Comparison of ENCODE assay signal across 30 cellular contexts in genomic region chr1:181260271-181260670, GRCh38.
"Had no signal": no experiment of that assay in that cellular context is flagged by ENCODE, and none has a peak within 500 bp of the region (broad histone marks: within the 10 kb centered on the region; RNA-seq: fewer than 3 reads in every experiment).

No MANE protein-coding gene starts in this region.

- H3K9me3 ChIP-seq: ovary, prostate gland, right atrium auricular region, right lobe of liver, suprapubic skin, testis, tibial artery, transverse colon, upper lobe of right lung, uterus had no signal

- H3K4me3 Mint-ChIP-seq: naive B cell; naive thymus-derived CD8-positive, alpha-beta T cell; natural killer cell treated with Interleukin-12 subunit alpha and Interleukin-12 subunit beta and Interleukin-15 and Interleukin-18, amount 100 ng/mL, for 72 hours; nephron progenitor cell; neural crest cell; stimulated activated effector memory CD8-positive, alpha-beta T cell treated with anti-CD3 and anti-CD28 coated beads, Interleukin-12 subunit alpha, Interleukin-12 subunit beta, amount 100 ng/mL, for 72 hours; stimulated activated naive B cell treated with anti-CD40 and anti-IgM and Interleukin-4, amounts not matched to agents 10 μg/mL and 1 μg/mL and 100 μg/mL, for 72 hours; stimulated activated naive CD8-positive, alpha-beta T cell treated with anti-CD3 and anti-CD28 coated beads, Interleukin-15, Interleukin-2, amounts not matched to agents 100 ng/mL and 50 ng/mL, for 24 hours; type B pancreatic cell had no signal

- H3K4me1 Mint-ChIP-seq: neural crest cell; stimulated activated effector memory CD8-positive, alpha-beta T cell treated with anti-CD3 and anti-CD28 coated beads, Interleukin-12 subunit alpha, Interleukin-12 subunit beta, amount 100 ng/mL, for 72 hours; stimulated activated naive B cell treated with anti-CD40 and anti-IgM and Interleukin-4, amounts not matched to agents 10 μg/mL and 1 μg/mL and 100 μg/mL, for 72 hours had no signal

- H3K27ac ChIP-seq: ovary, parathyroid adenoma, prostate gland, right atrium auricular region, right lobe of liver, sigmoid colon, suprapubic skin, testis, tibial artery, transverse colon, upper lobe of right lung, uterus had no signal

- H3K79me2 ChIP-seq: parathyroid adenoma had no signal

- H3K27me3 ChIP-seq: ovary, right atrium auricular region, right lobe of liver, sigmoid colon, testis, transverse colon, upper lobe of right lung, uterus had no signal

- DNase-seq: naive B cell; naive thymus-derived CD8-positive, alpha-beta T cell; nephron progenitor cell; occipital lobe; ovary; retina; right lobe of liver; sigmoid colon; small intestine; stimulated activated CD4-positive, alpha-beta T cell treated with anti-CD3 and anti-CD28 coated beads, Interleukin-15, amount 100 ng/mL, for 24 hours; stimulated activated CD4-positive, alpha-beta T cell treated with anti-CD3 and anti-CD28 coated beads, Interleukin-2, amount 100 ng/mL, for 24 hours; stimulated activated CD4-positive, alpha-beta T cell treated with anti-CD3 and anti-CD28 coated beads, Interleukin-2, amount 100 ng/mL, for 48 hours; stimulated activated CD4-positive, alpha-beta T cell treated with anti-CD3 and anti-CD28 coated beads, Interleukin-4, amount 100 ng/mL, for 24 hours; stimulated activated naive B cell treated with anti-CD40 and anti-IgM and Interleukin-4, amounts not matched to agents 10 μg/mL and 1 μg/mL and 100 μg/mL, for 72 hours; stimulated activated naive CD4-positive, alpha-beta T cell treated with Interleukin-2 at 50 U/mL for 16 hours; substantia nigra; testis; tibial artery; transverse colon; upper lobe of right lung; uterus had no signal

- H3K27ac Mint-ChIP-seq: natural killer cell treated with Interleukin-12 subunit alpha and Interleukin-12 subunit beta and Interleukin-15 and Interleukin-18, amount 100 ng/mL, for 72 hours; nephron progenitor cell; stimulated activated effector memory CD8-positive, alpha-beta T cell treated with anti-CD3 and anti-CD28 coated beads, Interleukin-12 subunit alpha, Interleukin-12 subunit beta, amount 100 ng/mL, for 72 hours; stimulated activated naive B cell treated with anti-CD40 and anti-IgM and Interleukin-4, amounts not matched to agents 10 μg/mL and 1 μg/mL and 100 μg/mL, for 72 hours; stimulated activated naive CD8-positive, alpha-beta T cell treated with anti-CD3 and anti-CD28 coated beads, Interleukin-15, Interleukin-2, amounts not matched to agents 100 ng/mL and 50 ng/mL, for 24 hours; type B pancreatic cell had no signal

- H3K4me1 ChIP-seq: parathyroid adenoma, right atrium auricular region, right lobe of liver, suprapubic skin, testis, tibial artery, transverse colon, upper lobe of right lung, uterus had no signal

- H2AFZ ChIP-seq: parathyroid adenoma had no signal

- H3K27me3 Mint-ChIP-seq: stimulated activated naive CD8-positive, alpha-beta T cell treated with anti-CD3 and anti-CD28 coated beads, Interleukin-15, Interleukin-2, amounts not matched to agents 100 ng/mL and 50 ng/mL, for 24 hours had no signal

- H3K36me3 Mint-ChIP-seq: natural killer cell treated with Interleukin-12 subunit alpha and Interleukin-12 subunit beta and Interleukin-15 and Interleukin-18, amount 100 ng/mL, for 72 hours; stimulated activated effector memory CD8-positive, alpha-beta T cell treated with anti-CD3 and anti-CD28 coated beads, Interleukin-12 subunit alpha, Interleukin-12 subunit beta, amount 100 ng/mL, for 72 hours; stimulated activated naive B cell treated with anti-CD40 and anti-IgM and Interleukin-4, amounts not matched to agents 10 μg/mL and 1 μg/mL and 100 μg/mL, for 72 hours; type B pancreatic cell had no signal

- H3K4me3 ChIP-seq: ovary, prostate gland, right atrium auricular region, right lobe of liver, sigmoid colon, suprapubic skin, testis, tibial artery, transverse colon, upper lobe of right lung, uterus had no signal

- ATAC-seq: naive thymus-derived CD8-positive, alpha-beta T cell; natural killer cell treated with Interleukin-12 subunit alpha and Interleukin-12 subunit beta and Interleukin-15 and Interleukin-18, amount 100 ng/mL, for 72 hours; right lobe of liver; stimulated activated effector memory CD8-positive, alpha-beta T cell treated with anti-CD3 and anti-CD28 coated beads, Interleukin-12 subunit alpha, Interleukin-12 subunit beta, amount 100 ng/mL, for 72 hours; stimulated activated naive B cell treated with anti-CD40 and anti-IgM and Interleukin-4, amounts not matched to agents 10 μg/mL and 1 μg/mL and 100 μg/mL, for 72 hours; upper lobe of right lung had no signal

- H3K9me3 Mint-ChIP-seq: stimulated activated effector memory CD8-positive, alpha-beta T cell treated with anti-CD3 and anti-CD28 coated beads, Interleukin-12 subunit alpha, Interleukin-12 subunit beta, amount 100 ng/mL, for 72 hours had no signal

- H3K36me3 ChIP-seq: ovary, prostate gland, right atrium auricular region, right lobe of liver, sigmoid colon, suprapubic skin, tibial artery, transverse colon, upper lobe of right lung, uterus had no signal
